ENCODE assay signal across 8 cellular contexts in the genomic region with DNA sequence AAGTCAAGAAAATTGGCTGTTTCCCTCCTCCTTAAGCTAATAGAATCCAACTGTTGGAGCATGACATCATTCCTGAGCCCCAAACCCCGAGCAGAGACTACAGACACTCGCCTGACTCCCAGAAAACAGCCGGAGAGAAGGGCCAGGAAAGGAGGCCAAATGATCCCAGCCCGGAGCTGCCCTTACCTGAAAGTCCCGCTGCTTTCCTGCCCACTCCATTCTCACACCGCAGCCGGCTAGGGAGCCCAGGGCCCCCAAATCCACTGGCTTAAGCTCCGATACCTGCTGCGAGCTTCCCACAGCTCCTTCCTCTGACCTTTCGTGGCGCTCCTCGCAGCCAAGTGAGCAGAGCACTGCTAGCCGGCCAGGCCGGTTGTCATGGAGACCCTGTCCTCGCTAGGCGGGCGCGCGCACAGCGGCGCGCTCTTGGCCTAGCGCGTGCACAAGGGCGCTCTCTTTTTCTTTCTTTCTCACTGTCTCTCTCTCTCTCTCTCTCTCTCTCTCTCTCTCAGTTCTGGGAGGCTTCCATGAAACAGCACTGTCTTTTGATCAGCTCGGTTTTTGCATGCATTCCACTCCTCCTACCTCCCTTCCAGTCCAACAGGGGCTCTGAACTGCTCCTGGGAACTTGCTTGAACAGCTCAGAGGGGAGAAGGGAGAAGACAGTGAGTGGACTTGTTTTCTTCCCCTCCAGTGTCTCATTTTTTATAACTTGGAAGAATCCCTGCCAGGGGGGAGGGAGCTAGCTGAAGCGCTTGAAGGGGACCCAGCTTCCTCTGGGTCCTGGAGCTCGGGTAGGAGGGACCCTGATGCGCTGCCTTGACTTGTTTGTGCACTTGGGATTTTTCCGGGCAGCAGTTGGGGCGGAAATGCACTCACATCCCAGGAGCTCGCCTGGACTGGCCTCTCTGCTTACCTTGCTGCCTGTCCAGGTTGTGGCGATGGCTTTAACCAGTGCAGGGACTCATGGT.
DNase-seq lines count a peak whose midpoint lies in the region; FAIRE-seq and TF ChIP-seq lines count a peak whose summit lies in the region.

No MANE protein-coding gene starts in this region.

- H2AFZ ChIP-seq in H9 (ENCODE audit: low read length), result peak overlapping the region; percentile 83

- WGBS in H9 (ENCODE audit: extremely low coverage, insufficient read length, low lambda C conversion rate), result no CpG with 5 or more reads among the region's 33 CpGs

- H3K79me2 ChIP-seq in H9 (ENCODE audit: insufficient read depth, low read length), result no peaks in the 10 kb centered on the region

- peaks cover 4% of the 10 kb centered on the region for H3K23me2 ChIP-seq in H9 (ENCODE audit: insufficient read length, low read depth, low read length, poor library complexity, severe bottlenecking)

- no peak overlapping the region for H3K56ac ChIP-seq in H9 (ENCODE audit: insufficient read length, low read depth, low read length)

- H2BK5ac ChIP-seq in H9 (ENCODE audit: insufficient read length, low read length), result no peak overlapping the region

- no peak overlapping the region for H3K23ac ChIP-seq in H9 (ENCODE audit: insufficient read length, low read depth, low read length)

- DNase-seq in AG10803 (ENCODE audit: low read depth) (peak; percentile 88), H9 (peak; percentile 82), RCC 7860 (ENCODE audit: low spot score) (peak; percentile 59), dedifferentiated amniotic fluid mesenchymal stem cell (ENCODE audit: extremely low spot score) (peak; percentile 68), kidney epithelial cell (ENCODE audit: low read depth) (no peak), NK-92 (lab: John Stamatoyannopoulos, UW; ENCODE audit: unreplicated experiment) (no peak)
- DNase-seq in stimulated activated CD4-positive, alpha-beta T cell treated with anti-CD3 and anti-CD28 coated beads, Interleukin-2, amount 100 ng/mL, for 48 hours, result no peak

- H3K4me1 Mint-ChIP-seq in H9, result peaks cover 37 to 47% of the 10 kb centered on the region in 2 experiments

- H2BK20ac ChIP-seq in H9 (ENCODE audit: low read depth, low read length, poor library complexity, severe bottlenecking), result no peak overlapping the region

- H4K91ac ChIP-seq in H9 (ENCODE audit: insufficient read length, low read depth, low read length), result no peak overlapping the region

- H3K9me3 ChIP-seq in H9 (ENCODE audit: control insufficient read depth, low read depth, low read length) (no peaks in the 10 kb centered on the region), skeletal muscle satellite cell (replicated peaks; ENCODE audit: low read length) (no peaks in the 10 kb centered on the region)

- H3K36me3 Mint-ChIP-seq in H9 (ENCODE audit: insufficient read depth in 1 of 3, low read depth in 3 of 3), result no peaks in the 10 kb centered on the region

- H4K5ac ChIP-seq in H9 (ENCODE audit: insufficient read length, low read depth, low read length), result no peak overlapping the region

- H3K27ac ChIP-seq in H9 (ENCODE audit: insufficient read length, low read depth, low read length), result no peak overlapping the region

- H3K4ac ChIP-seq in H9 (ENCODE audit: low read depth, low read length), result no peak overlapping the region

- H3K4me2 ChIP-seq in H9 (ENCODE audit: insufficient read depth, insufficient read length, low read length), result peak overlapping the region; percentile 85
- peak overlapping the region; percentile 88 for H3K4me2 ChIP-seq in skeletal muscle satellite cell (ENCODE audit: low read length)

- TF ChIP-seq CTCF in AG10803 (conservative IDR thresholded peaks at IDR 0.05; ENCODE audit: low read length) (no peak; the same call in 1 of the 2 replicates), H9 (conservative IDR thresholded peaks at IDR 0.05) (no peak), kidney epithelial cell (IDR thresholded peaks at IDR 0.05; ENCODE audit: insufficient read depth, low read length, poor library complexity, severe bottlenecking) (no peak)

- H3K14ac ChIP-seq in H9 (ENCODE audit: insufficient read depth, low read length), result peak overlapping the region; percentile 91

- H3K9ac ChIP-seq in H9 (ENCODE audit: extremely low read depth, insufficient read length, low read length) (peak overlapping the region; percentile 44), skeletal muscle satellite cell (ENCODE audit: low read depth, low read length) (peak overlapping the region; percentile 88)

- no peak overlapping the region for H2BK15ac ChIP-seq in H9 (ENCODE audit: low read depth, low read length)

- no peaks in the 10 kb centered on the region for H3K79me1 ChIP-seq in H9 (ENCODE audit: insufficient read depth, low read depth, low read length, poor library complexity, severe bottlenecking)

- no peaks in the 10 kb centered on the region; a peak in 1 of 5 replicates for H3K9me3 Mint-ChIP-seq in H9

- H3K4me1 ChIP-seq in H9 (ENCODE audit: insufficient read depth, low read length) (peaks cover 8% of the 10 kb centered on the region), skeletal muscle satellite cell (ENCODE audit: control insufficient read depth, insufficient read depth, low read length) (peaks cover 79% of the 10 kb centered on the region)

- FAIRE-seq in RCC 7860 (lab: Jason Lieb, UNC), result no peak

- no peaks in the 10 kb centered on the region for H4K20me1 ChIP-seq in H9 (ENCODE audit: control insufficient read depth, insufficient read depth, insufficient read length)

- H2BK12ac ChIP-seq in H9 (ENCODE audit: insufficient read length, low read depth, low read length), result no peak overlapping the region

- no peak overlapping the region for H4K8ac ChIP-seq in H9 (replicated peaks; ENCODE audit: insufficient read length, low read depth, low read length)

- no peak overlapping the region for H2BK120ac ChIP-seq in H9 (ENCODE audit: low read depth, low read length, poor library complexity, severe bottlenecking)

- no peak overlapping the region for H3T11ph ChIP-seq in H9 (ENCODE audit: low read length)

- peak overlapping the region; percentile 94 for H3K18ac ChIP-seq in H9 (ENCODE audit: insufficient read length, low read depth, low read length)

- H3K4me3 ChIP-seq in AG10803 (ENCODE audit: low read length) (peak overlapping the region; percentile 89), kidney epithelial cell (ENCODE audit: low read depth, low read length) (peak overlapping the region; percentile 67), skeletal muscle satellite cell (ENCODE audit: low read length) (peak overlapping the region; percentile 82)

- H3K27me3 ChIP-seq in H9 (ENCODE audit: insufficient read depth, low read length) (no peaks in the 10 kb centered on the region), kidney epithelial cell (ENCODE audit: control insufficient read depth, insufficient read depth, low read length) (no peaks in the 10 kb centered on the region), skeletal muscle satellite cell (ENCODE audit: control insufficient read depth, insufficient read depth, low read length) (no peaks in the 10 kb centered on the region)

- H3K36me3 ChIP-seq in kidney epithelial cell (ENCODE audit: control insufficient read depth, insufficient read depth, low read length) (no peaks in the 10 kb centered on the region), skeletal muscle satellite cell (ENCODE audit: insufficient read depth, low read length) (no peaks in the 10 kb centered on the region)

- peak overlapping the region; percentile 80 to 92 for H3K4me3 Mint-ChIP-seq in H9

- H2AK5ac ChIP-seq in H9 (ENCODE audit: insufficient read length, low read length), result no peak overlapping the region

- H3K27me3 Mint-ChIP-seq in H9 (ENCODE audit: low read depth), result no peaks in the 10 kb centered on the region; the same call in 1 of the 2 replicates

- H3K27ac Mint-ChIP-seq in H9, result peak overlapping the region; percentile 93 to 99 (median 99)

Comparison
In these comparisons a context has a peak if more than half of its experiments do, and no peak if none do; other contexts are left out.
1. DNase-seq: peak in AG10803 (single experiment), H9 (single experiment), RCC 7860 (single experiment) and dedifferentiated amniotic fluid mesenchymal stem cell (single experiment); none in kidney epithelial cell (single experiment), NK-92 (single experiment) and stimulated activated CD4-positive, alpha-beta T cell treated with anti-CD3 and anti-CD28 coated beads, Interleukin-2, amount 100 ng/mL, for 48 hours (0 of 2).
2. Peak in every context shown above with its lines, with median percentiles within 50 percentile points of each other: H3K4me3 ChIP-seq.